16 cellular contexts compared by ENCODE assay signal in the genomic region with DNA sequence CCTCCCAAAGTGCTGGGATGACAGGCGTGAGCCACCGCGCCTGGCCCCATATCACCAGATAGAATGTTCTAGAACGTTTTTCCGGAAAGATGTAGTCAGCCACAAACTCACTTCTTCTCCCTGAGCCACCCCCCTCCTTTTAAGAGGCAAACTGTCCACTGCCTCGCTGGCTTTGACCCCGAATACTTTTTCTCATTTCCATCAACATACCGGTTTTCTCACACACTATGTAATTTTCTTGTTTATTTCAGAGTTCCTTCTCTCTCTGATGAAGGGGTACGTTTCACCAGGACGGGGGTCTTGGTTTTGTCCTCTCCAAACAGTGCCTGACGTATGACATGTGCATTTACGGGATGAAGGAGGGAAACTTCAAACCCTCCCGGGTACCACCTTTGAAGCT.
DNase-seq lines count a peak whose midpoint lies in the region; ATAC-seq and TF ChIP-seq lines count a peak whose summit lies in the region.
"Had no signal": no experiment of that assay in that cellular context is flagged by ENCODE, and none has a peak within 500 bp of the region (broad histone marks: within the 10 kb centered on the region; RNA-seq: fewer than 3 reads in every experiment).

No MANE protein-coding gene starts in this region.

- H2AK5ac ChIP-seq in H9 (ENCODE audit: insufficient read length, low read length), result no peak overlapping the region

- H3K27ac Mint-ChIP-seq in activated CD4-positive, alpha-beta T cell treated with anti-CD3 and anti-CD28 coated beads, Interleukin-2, amount 10 ng/mL, durations not matched to agents 24 days and 14 days, result no peak overlapping the region
- no peak overlapping the region for H3K27ac Mint-ChIP-seq in activated CD4-positive, alpha-beta T cell treated with anti-CD3 and anti-CD28 coated beads, Interleukin-2, amount 10 ng/mL, durations not matched to agents 7 days and 5 days
- H3K27ac Mint-ChIP-seq in H9, result peak overlapping the region in 1 of 3 experiments; percentile 76; a peak in 2 of 7 replicates
- H3K27ac Mint-ChIP-seq: CD14-positive monocyte; CD8-positive, alpha-beta T cell had no signal

- no peak overlapping the region for H4K91ac ChIP-seq in H9 (ENCODE audit: insufficient read length, low read depth, low read length)

- H3K9me3 Mint-ChIP-seq in activated CD4-positive, alpha-beta T cell treated with anti-CD3 and anti-CD28 coated beads, Interleukin-2, amount 10 ng/mL, durations not matched to agents 24 days and 14 days, result no peaks in the 10 kb centered on the region
- peaks cover 2% of the 10 kb centered on the region for H3K9me3 Mint-ChIP-seq in activated CD4-positive, alpha-beta T cell treated with anti-CD3 and anti-CD28 coated beads, Interleukin-2, amount 10 ng/mL, durations not matched to agents 7 days and 5 days
- H3K9me3 Mint-ChIP-seq in H9, result peaks cover 4 to 6% of the 10 kb centered on the region in 2 experiments; a peak in 2 of 5 replicates
- H3K9me3 Mint-ChIP-seq: CD8-positive, alpha-beta T cell had no signal

- H3K4ac ChIP-seq in H9 (ENCODE audit: low read depth, low read length), result no peak overlapping the region

- H3K9ac ChIP-seq in H9 (ENCODE audit: extremely low read depth, insufficient read length, low read length), result no peak overlapping the region

- no peaks in the 10 kb centered on the region for H3K27me3 Mint-ChIP-seq in activated CD4-positive, alpha-beta T cell treated with anti-CD3 and anti-CD28 coated beads, Interleukin-2, amount 10 ng/mL, durations not matched to agents 24 days and 14 days
- H3K27me3 Mint-ChIP-seq in activated CD4-positive, alpha-beta T cell treated with anti-CD3 and anti-CD28 coated beads, Interleukin-2, amount 10 ng/mL, durations not matched to agents 7 days and 5 days, result no peaks in the 10 kb centered on the region
- peaks cover 3% of the 10 kb centered on the region; the same call in 1 of the 2 replicates for H3K27me3 Mint-ChIP-seq in H9 (ENCODE audit: low read depth)

- no peaks in the 10 kb centered on the region for H3K79me2 ChIP-seq in H9 (ENCODE audit: insufficient read depth, low read length)

- H3K27ac ChIP-seq in H9 (ENCODE audit: insufficient read length, low read depth, low read length) (no peak overlapping the region), sigmoid colon (no peak overlapping the region), WERI-Rb-1 (no peak overlapping the region)
- H3K27ac ChIP-seq: 22Rv1 had no signal

- H2BK20ac ChIP-seq in H9 (ENCODE audit: low read depth, low read length, poor library complexity, severe bottlenecking), result no peak overlapping the region

- no peaks in the 10 kb centered on the region for H3K79me1 ChIP-seq in H9 (ENCODE audit: insufficient read depth, low read depth, low read length, poor library complexity, severe bottlenecking)

- no peak overlapping the region for H2AFZ ChIP-seq in H9 (ENCODE audit: low read length)

- DNase-seq in activated CD4-positive, alpha-beta T cell treated with anti-CD3 and anti-CD28 coated beads, Interleukin-2, amount 10 ng/mL, durations not matched to agents 24 days and 14 days, result peak; percentile 37
- no peak for DNase-seq in activated CD4-positive, alpha-beta T cell treated with anti-CD3 and anti-CD28 coated beads, Interleukin-2, amount 10 ng/mL, durations not matched to agents 7 days and 5 days
- DNase-seq in H9, result peak; percentile 12
- DNase-seq in left lobe of liver (ENCODE audit: low spot score), result peak; percentile 7
- DNase-seq in sigmoid colon, result peak; percentile 18
- DNase-seq in WERI-Rb-1, result no peak
- DNase-seq in central memory CD4-positive, alpha-beta T cell, result no peak
- no peak for DNase-seq in NCI-H345 treated with DMSO at 0.1 percent for 48 hours (lab: John Stamatoyannopoulos, UW; ENCODE audit: unreplicated experiment)
- DNase-seq: COR-L47, DMS153, DMS79 treated with DMSO at 0.1 percent for 48 hours, EL had no signal

- H3K9me3 ChIP-seq in H9 (ENCODE audit: control insufficient read depth, low read depth, low read length), result no peaks in the 10 kb centered on the region
- H3K9me3 ChIP-seq in sigmoid colon, result no peaks in the 10 kb centered on the region
- H3K9me3 ChIP-seq in WERI-Rb-1 (ENCODE audit: severe bottlenecking), result peaks cover 9% of the 10 kb centered on the region

- H3K4me2 ChIP-seq in H9 (ENCODE audit: insufficient read depth, insufficient read length, low read length), result no peak overlapping the region

- H3K36me3 ChIP-seq in sigmoid colon, result no peaks in the 10 kb centered on the region
- H3K36me3 ChIP-seq in WERI-Rb-1, result no peaks in the 10 kb centered on the region

- no peak overlapping the region for H4K8ac ChIP-seq in H9 (replicated peaks; ENCODE audit: insufficient read length, low read depth, low read length)

- no peak overlapping the region for H2BK15ac ChIP-seq in H9 (ENCODE audit: low read depth, low read length)

- H3K14ac ChIP-seq in H9 (ENCODE audit: insufficient read depth, low read length), result no peak overlapping the region

- H3K4me1 ChIP-seq in H9 (ENCODE audit: insufficient read depth, low read length) (no peaks in the 10 kb centered on the region), sigmoid colon (no peaks in the 10 kb centered on the region)

- no CpG with 5 or more reads among the region's 13 CpGs for WGBS in H9 (ENCODE audit: extremely low coverage, insufficient read length, low lambda C conversion rate)
- 71 to 75% methylated on average over 13 of the region's 13 CpGs for WGBS in sigmoid colon, 2 donors

- no peaks in the 10 kb centered on the region for H3K27me3 ChIP-seq in H9 (ENCODE audit: insufficient read depth, low read length)
- H3K27me3 ChIP-seq in sigmoid colon, result peaks cover 0 to 14% (median 10%) of the 10 kb centered on the region in 3 donors
- peaks cover 73% of the 10 kb centered on the region for H3K27me3 ChIP-seq in WERI-Rb-1 (ENCODE audit: insufficient read depth, low read depth, severe bottlenecking)

- no peak for ATAC-seq in left lobe of liver
- ATAC-seq: CD8-positive, alpha-beta T cell; HCT116 had no signal

- no peak for TF ChIP-seq EP300 in sigmoid colon (IDR thresholded peaks at IDR 0.05)

- no peak overlapping the region for H3K23ac ChIP-seq in H9 (ENCODE audit: insufficient read length, low read depth, low read length)

- H4K5ac ChIP-seq in H9 (ENCODE audit: insufficient read length, low read depth, low read length), result no peak overlapping the region

- H3T11ph ChIP-seq in H9 (ENCODE audit: low read length), result no peak overlapping the region

- POLR2A ChIA-PET in activated CD4-positive, alpha-beta T cell treated with anti-CD3 and anti-CD28 coated beads, Interleukin-2, amount 10 ng/mL, durations not matched to agents 7 days and 5 days (lab: Charles Lee), result no interaction called here

- no peak overlapping the region for H3K4me3 Mint-ChIP-seq in activated CD4-positive, alpha-beta T cell treated with anti-CD3 and anti-CD28 coated beads, Interleukin-2, amount 10 ng/mL, durations not matched to agents 24 days and 14 days
- H3K4me3 Mint-ChIP-seq in activated CD4-positive, alpha-beta T cell treated with anti-CD3 and anti-CD28 coated beads, Interleukin-2, amount 10 ng/mL, durations not matched to agents 7 days and 5 days, result no peak overlapping the region
- H3K4me3 Mint-ChIP-seq in H9, result no peak overlapping the region
- H3K4me3 Mint-ChIP-seq: CD14-positive monocyte; CD8-positive, alpha-beta T cell had no signal

- H3K56ac ChIP-seq in H9 (ENCODE audit: insufficient read length, low read depth, low read length), result no peak overlapping the region

- H4K20me1 ChIP-seq in H9 (ENCODE audit: control insufficient read depth, insufficient read depth, insufficient read length), result no peaks in the 10 kb centered on the region

- no peaks in the 10 kb centered on the region for H3K36me3 Mint-ChIP-seq in activated CD4-positive, alpha-beta T cell treated with anti-CD3 and anti-CD28 coated beads, Interleukin-2, amount 10 ng/mL, durations not matched to agents 24 days and 14 days (ENCODE audit: low read depth)
- H3K36me3 Mint-ChIP-seq in activated CD4-positive, alpha-beta T cell treated with anti-CD3 and anti-CD28 coated beads, Interleukin-2, amount 10 ng/mL, durations not matched to agents 7 days and 5 days (ENCODE audit: low read depth), result no peaks in the 10 kb centered on the region
- peaks cover 0 to 7% (median 0%) of the 10 kb centered on the region in 3 experiments; a peak in 2 of 7 replicates for H3K36me3 Mint-ChIP-seq in H9 (ENCODE audit: insufficient read depth in 1 of 3, low read depth in 3 of 3)
- H3K36me3 Mint-ChIP-seq: CD14-positive monocyte; CD8-positive, alpha-beta T cell had no signal

- H2BK120ac ChIP-seq in H9 (ENCODE audit: low read depth, low read length, poor library complexity, severe bottlenecking), result no peak overlapping the region

- intact Hi-C loops in activated CD4-positive, alpha-beta T cell treated with anti-CD3 and anti-CD28 coated beads, Interleukin-2, amount 10 ng/mL, durations not matched to agents 24 days and 14 days (cut with micrococcal nuclease), result no loop called here
- intact Hi-C loops in sigmoid colon (cut with DNase I), result no loop called here

- no peak overlapping the region for H2BK5ac ChIP-seq in H9 (ENCODE audit: insufficient read length, low read length)

- no peak overlapping the region for H2BK12ac ChIP-seq in H9 (ENCODE audit: insufficient read length, low read depth, low read length)

- H3K4me3 ChIP-seq in sigmoid colon, result no peak overlapping the region
- H3K4me3 ChIP-seq in WERI-Rb-1 (ENCODE audit: low read depth, low read length), result no peak overlapping the region

- H3K4me1 Mint-ChIP-seq in activated CD4-positive, alpha-beta T cell treated with anti-CD3 and anti-CD28 coated beads, Interleukin-2, amount 10 ng/mL, durations not matched to agents 24 days and 14 days, result no peaks in the 10 kb centered on the region
- H3K4me1 Mint-ChIP-seq in activated CD4-positive, alpha-beta T cell treated with anti-CD3 and anti-CD28 coated beads, Interleukin-2, amount 10 ng/mL, durations not matched to agents 7 days and 5 days, result no peaks in the 10 kb centered on the region
- H3K4me1 Mint-ChIP-seq in H9, result peaks cover 7 to 8% of the 10 kb centered on the region in 2 experiments
- H3K4me1 Mint-ChIP-seq: CD14-positive monocyte had no signal

- no peak for TF ChIP-seq CTCF in H9 (conservative IDR thresholded peaks at IDR 0.05)
- TF ChIP-seq CTCF in sigmoid colon (IDR thresholded peaks at IDR 0.05), result no peak
- TF ChIP-seq CTCF in WERI-Rb-1 (IDR thresholded peaks at IDR 0.05; ENCODE audit: low read depth, low read length), result no peak

- no peaks in the 10 kb centered on the region for H3K23me2 ChIP-seq in H9 (ENCODE audit: insufficient read length, low read depth, low read length, poor library complexity, severe bottlenecking)

- H3K18ac ChIP-seq in H9 (ENCODE audit: insufficient read length, low read depth, low read length), result no peak overlapping the region

- CTCF ChIA-PET in activated CD4-positive, alpha-beta T cell treated with anti-CD3 and anti-CD28 coated beads, Interleukin-2, amount 10 ng/mL, durations not matched to agents 7 days and 5 days (lab: Charles Lee), result no interaction called here

- TF ChIP-seq POLR2A in sigmoid colon (IDR thresholded peaks at IDR 0.05), result no peak

Comparison
In these comparisons a context has a peak if more than half of its experiments do, and no peak if none do; other contexts are left out.
1. DNase-seq: peak in activated CD4-positive, alpha-beta T cell treated with anti-CD3 and anti-CD28 coated beads, Interleukin-2, amount 10 ng/mL, durations not matched to agents 24 days and 14 days (single experiment), H9 (single experiment), left lobe of liver (single experiment) and sigmoid colon (single experiment); none in activated CD4-positive, alpha-beta T cell treated with anti-CD3 and anti-CD28 coated beads, Interleukin-2, amount 10 ng/mL, durations not matched to agents 7 days and 5 days (single experiment), WERI-Rb-1 (single experiment), central memory CD4-positive, alpha-beta T cell (single experiment) and NCI-H345 treated with DMSO at 0.1 percent for 48 hours (single experiment).